Comparison of ENCODE assay signal across 1 cellular context in the genomic region with DNA sequence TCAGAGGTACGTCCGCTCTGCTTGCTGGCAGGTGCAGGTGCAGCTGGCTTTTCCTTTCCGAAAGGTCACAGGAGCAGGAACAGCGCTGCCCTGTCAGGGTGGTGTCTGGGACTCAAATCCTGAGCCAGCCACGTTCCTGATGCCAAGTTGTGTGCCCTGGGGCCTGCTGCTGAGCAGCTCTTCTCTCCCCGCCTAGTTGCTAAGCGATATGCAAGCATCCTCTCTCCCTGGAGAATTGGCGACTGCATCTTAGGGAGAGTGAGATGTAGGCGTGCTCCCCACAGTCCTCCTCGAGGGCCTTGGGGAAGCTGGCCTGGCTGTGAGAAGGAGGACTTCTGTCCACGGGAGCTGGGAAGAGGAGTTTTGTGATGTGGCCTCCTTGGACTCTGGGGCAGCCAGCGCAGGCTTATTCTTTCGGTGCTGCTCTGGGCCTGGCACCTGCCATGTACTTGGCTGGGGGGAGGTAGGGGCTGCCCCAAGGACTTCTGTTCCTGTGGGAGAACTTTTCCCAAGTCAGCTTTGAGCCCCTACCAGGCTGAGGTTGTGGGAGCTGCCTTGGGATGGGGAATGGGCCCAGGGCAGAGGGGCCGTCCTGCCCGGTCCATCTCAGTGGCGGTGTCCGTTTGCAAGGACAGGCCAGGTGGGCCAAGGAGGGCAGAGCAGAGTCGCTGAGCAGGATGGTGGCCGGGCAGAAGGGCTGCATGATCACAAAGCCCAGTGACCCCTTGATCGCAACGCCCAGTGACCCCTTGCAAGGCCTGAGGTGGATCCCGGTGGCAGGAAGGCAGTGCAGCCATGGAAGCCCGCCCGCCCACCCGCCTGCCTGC.
TF ChIP-seq lines count a peak whose summit lies in the region.

No MANE protein-coding gene starts in this region.

TF ChIP-seq in A549, 52 proteins besides CTCF, POLR2A, EP300 and RAD21 (continued from another document):
- TF ChIP-seq, protein P1, sequence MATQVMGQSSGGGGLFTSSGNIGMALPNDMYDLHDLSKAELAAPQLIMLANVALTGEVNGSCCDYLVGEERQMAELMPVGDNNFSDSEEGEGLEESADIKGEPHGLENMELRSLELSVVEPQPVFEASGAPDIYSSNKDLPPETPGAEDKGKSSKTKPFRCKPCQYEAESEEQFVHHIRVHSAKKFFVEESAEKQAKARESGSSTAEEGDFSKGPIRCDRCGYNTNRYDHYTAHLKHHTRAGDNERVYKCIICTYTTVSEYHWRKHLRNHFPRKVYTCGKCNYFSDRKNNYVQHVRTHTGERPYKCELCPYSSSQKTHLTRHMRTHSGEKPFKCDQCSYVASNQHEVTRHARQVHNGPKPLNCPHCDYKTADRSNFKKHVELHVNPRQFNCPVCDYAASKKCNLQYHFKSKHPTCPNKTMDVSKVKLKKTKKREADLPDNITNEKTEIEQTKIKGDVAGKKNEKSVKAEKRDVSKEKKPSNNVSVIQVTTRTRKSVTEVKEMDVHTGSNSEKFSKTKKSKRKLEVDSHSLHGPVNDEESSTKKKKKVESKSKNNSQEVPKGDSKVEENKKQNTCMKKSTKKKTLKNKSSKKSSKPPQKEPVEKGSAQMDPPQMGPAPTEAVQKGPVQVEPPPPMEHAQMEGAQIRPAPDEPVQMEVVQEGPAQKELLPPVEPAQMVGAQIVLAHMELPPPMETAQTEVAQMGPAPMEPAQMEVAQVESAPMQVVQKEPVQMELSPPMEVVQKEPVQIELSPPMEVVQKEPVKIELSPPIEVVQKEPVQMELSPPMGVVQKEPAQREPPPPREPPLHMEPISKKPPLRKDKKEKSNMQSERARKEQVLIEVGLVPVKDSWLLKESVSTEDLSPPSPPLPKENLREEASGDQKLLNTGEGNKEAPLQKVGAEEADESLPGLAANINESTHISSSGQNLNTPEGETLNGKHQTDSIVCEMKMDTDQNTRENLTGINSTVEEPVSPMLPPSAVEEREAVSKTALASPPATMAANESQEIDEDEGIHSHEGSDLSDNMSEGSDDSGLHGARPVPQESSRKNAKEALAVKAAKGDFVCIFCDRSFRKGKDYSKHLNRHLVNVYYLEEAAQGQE (IDR thresholded peaks at IDR 0.05) = no peak
- TF ChIP-seq FOSB (CRISPR knock-in tag; IDR thresholded peaks at IDR 0.05) (no peak), ZC3H11A (IDR thresholded peaks at IDR 0.05) (no peak), CHD2 (IDR thresholded peaks at IDR 0.05; ENCODE audit: low read length, partially characterized antibody) (no peak), JUNB (IDR thresholded peaks at IDR 0.05) (no peak), SMC3 (IDR thresholded peaks at IDR 0.05) (no peak), CBX8 (IDR thresholded peaks at IDR 0.05) (no peak)
- TF ChIP-seq, protein P2, sequence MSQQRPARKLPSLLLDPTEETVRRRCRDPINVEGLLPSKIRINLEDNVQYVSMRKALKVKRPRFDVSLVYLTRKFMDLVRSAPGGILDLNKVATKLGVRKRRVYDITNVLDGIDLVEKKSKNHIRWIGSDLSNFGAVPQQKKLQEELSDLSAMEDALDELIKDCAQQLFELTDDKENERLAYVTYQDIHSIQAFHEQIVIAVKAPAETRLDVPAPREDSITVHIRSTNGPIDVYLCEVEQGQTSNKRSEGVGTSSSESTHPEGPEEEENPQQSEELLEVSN (IDR thresholded peaks at IDR 0.05; ENCODE audit: borderline replicate concordance, low read depth) = no peak
